ENCODE assay signal across 8 cellular contexts in the genomic region with DNA sequence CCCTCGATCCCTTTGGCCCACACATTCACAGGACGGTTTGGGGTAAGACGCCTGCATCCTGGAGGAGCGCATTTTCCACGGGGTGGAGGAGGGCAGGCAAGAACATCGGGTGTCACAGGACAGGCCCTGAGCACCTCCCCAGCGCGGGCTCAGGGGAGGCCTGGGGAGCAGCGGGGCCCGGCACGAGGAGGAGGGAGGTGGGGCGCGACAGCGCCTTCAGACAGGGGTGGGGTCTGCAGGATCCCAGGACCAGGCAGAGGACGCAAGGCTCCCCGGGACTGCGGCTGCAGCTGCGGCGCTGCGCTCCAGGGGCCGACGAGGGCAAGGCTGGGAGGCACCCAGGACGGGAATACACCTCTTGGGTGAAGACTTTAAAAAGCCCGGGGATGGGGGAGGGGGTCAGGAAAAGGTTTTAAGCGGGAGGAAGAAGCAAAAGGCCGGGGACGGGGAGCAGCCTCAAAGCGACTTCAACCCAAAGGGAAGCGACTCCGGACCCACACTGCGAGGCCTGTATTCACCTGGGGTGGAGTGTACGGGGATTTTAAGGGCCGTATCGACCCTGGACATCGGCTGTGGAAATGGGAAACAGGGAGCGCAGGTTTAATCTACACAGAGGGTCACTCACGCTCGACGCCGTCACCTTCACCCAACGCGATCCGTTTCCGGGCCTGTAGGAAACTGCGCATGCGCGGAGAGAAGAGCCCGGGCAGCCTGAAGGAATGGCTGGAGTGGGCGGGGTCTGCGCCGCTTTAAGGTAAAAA. TPM values are rescaled to one million over a fixed set of nuclear protein-coding genes. Genes with fewer than 3 reads are reported as not detected.
DNase-seq lines count a peak whose midpoint lies in the region; ATAC-seq and TF ChIP-seq lines count a peak whose summit lies in the region.

A gene (minus strand): TSS at position 680 of the 761 bp plus-strand sequence. CDS start 10,234 bp downstream, outside the sequence.

- peak within 1 kb of the TSS; percentile 71 for H3K4me3 Mint-ChIP-seq in Caco-2 (ENCODE audit: unreplicated experiment)
- H3K4me3 Mint-ChIP-seq in activated T-cell treated with anti-CD3 and anti-CD28 coated beads, Interleukin-2, amount 50 U/mL, for 72 hours: peak within 1 kb of the TSS; percentile 48 to 78

- H3K27me3 ChIP-seq in Caco-2 (replicated peaks; ENCODE audit: control insufficient read depth, insufficient read depth, low read length): no peaks in the 10 kb centered on the region
- no peaks in the 10 kb centered on the region for H3K27me3 ChIP-seq in muscle layer of colon (ENCODE audit: control insufficient read depth in 1 of 2, insufficient read depth in 2 of 2, low read length in 2 of 2)

- no peaks in the 10 kb centered on the region for H3K27me3 Mint-ChIP-seq in Caco-2 (ENCODE audit: insufficient read depth, unreplicated experiment)
- H3K27me3 Mint-ChIP-seq in activated T-cell treated with anti-CD3 and anti-CD28 coated beads, Interleukin-2, amount 50 U/mL, for 72 hours (ENCODE audit: low read depth): peaks cover 11% of the 10 kb centered on the region

- CTCF ChIA-PET in Caco-2 (lab: Charles Lee): no interaction called here

- ATAC-seq in activated T-cell treated with anti-CD3 and anti-CD28 coated beads, Interleukin-2, amount 50 U/mL, for 72 hours (replicated peaks in 1 of 2): peak; percentile 70 to 80

- H3K4me1 Mint-ChIP-seq in Caco-2 (ENCODE audit: low read depth, unreplicated experiment): peaks cover 13% of the 10 kb centered on the region
- H3K4me1 Mint-ChIP-seq in activated T-cell treated with anti-CD3 and anti-CD28 coated beads, Interleukin-2, amount 50 U/mL, for 72 hours (ENCODE audit: low read depth): peaks cover 24% of the 10 kb centered on the region

- H3K36me3 Mint-ChIP-seq in Caco-2 (ENCODE audit: insufficient read depth, unreplicated experiment): peaks cover 20% of the 10 kb centered on the region
- H3K36me3 Mint-ChIP-seq in activated T-cell treated with anti-CD3 and anti-CD28 coated beads, Interleukin-2, amount 50 U/mL, for 72 hours (ENCODE audit: insufficient read depth in 2 of 2): peaks cover 23 to 32% of the 10 kb centered on the region in 2 donors

- peaks cover 2% of the 10 kb centered on the region for H3K4me1 ChIP-seq in Caco-2
- H3K4me1 ChIP-seq in muscle layer of colon (ENCODE audit: insufficient read depth, low read length): peaks cover 11% of the 10 kb centered on the region

- peak within 1 kb of the TSS; percentile 56 for H3K27ac Mint-ChIP-seq in Caco-2 (ENCODE audit: unreplicated experiment)
- peak within 1 kb of the TSS; percentile 52 for H3K27ac Mint-ChIP-seq in activated T-cell treated with anti-CD3 and anti-CD28 coated beads, Interleukin-2, amount 50 U/mL, for 72 hours

- H3K36me3 ChIP-seq in Caco-2 (ENCODE audit: control insufficient read depth, insufficient read depth, low read length) (no peaks in the 10 kb centered on the region), muscle layer of colon (ENCODE audit: insufficient read depth, low read length) (no peaks in the 10 kb centered on the region)

- H3K9me3 Mint-ChIP-seq in Caco-2 (ENCODE audit: unreplicated experiment): peaks cover 19% of the 10 kb centered on the region
- peaks cover 20% of the 10 kb centered on the region in 2 donors for H3K9me3 Mint-ChIP-seq in activated T-cell treated with anti-CD3 and anti-CD28 coated beads, Interleukin-2, amount 50 U/mL, for 72 hours

- peak within 1 kb of the TSS; percentile 65 for H3K9ac ChIP-seq in muscle layer of colon (ENCODE audit: low read length)

- TF ChIP-seq CTCF in Caco-2 (IDR thresholded peaks at IDR 0.05; ENCODE audit: insufficient read depth in 1 of 2, low read depth in 1 of 2, low read length in 1 of 2, severe bottlenecking in 1 of 2, unreplicated experiment in 1 of 2): no peak

- POLR2A ChIA-PET in Caco-2 (lab: Charles Lee): no interaction called here

- H3K27ac ChIP-seq in muscle layer of colon (ENCODE audit: low read depth, low read length): peak within 1 kb of the TSS; percentile 63

- intact Hi-C loops in Caco-2 (cut with micrococcal nuclease; ENCODE audit: unreplicated experiment): loop anchor here (2.0 kb wide), 1 partner anchor 30 kb away; a partner anchor contains a TSS

- peak; percentile 90 to 93 for DNase-seq in Caco-2
- DNase-seq in NCI-H2171 treated with DMSO at 0.1 percent for 48 hours (lab: John Stamatoyannopoulos, UW): peak; percentile 63
- DNase-seq in activated T-cell treated with anti-CD3 and anti-CD28 coated beads, Interleukin-2, amount 50 U/mL, for 72 hours: peak; percentile 70 to 72
- peak; percentile 77 for DNase-seq in fibroblast of peridontal ligament (ENCODE audit: extremely low read depth)
- peak; percentile 4 for DNase-seq in stimulated activated CD8-positive, alpha-beta memory T cell treated with anti-CD3 and anti-CD28 coated beads, Interleukin-7, amount 100 ng/mL, for 24 hours (ENCODE audit: low read depth)
- DNase-seq in NCI-H446 treated with DMSO at 0.1 percent for 48 hours (lab: John Stamatoyannopoulos, UW): no peak
- DNase-seq in SIG-M5 treated with dmso at 0.1 percent for 504 hours (lab: John Stamatoyannopoulos, UW; ENCODE audit: unreplicated experiment): no peak

- peak within 1 kb of the TSS; percentile 64 for H3K4me3 ChIP-seq in Caco-2 (ENCODE audit: low read depth, low read length)
- peak within 1 kb of the TSS; percentile 67 to 77 for H3K4me3 ChIP-seq in muscle layer of colon (ENCODE audit: low read depth in 1 of 2, low read length in 2 of 2)

- TSS peak; percentile 63 for BruUV-seq in Caco-2 (replicated peaks; lab: Mats Ljungman, UMichigan)

- peaks cover 5% of the 10 kb centered on the region; the same call in 1 of the 2 replicates for H3K9me3 ChIP-seq in Caco-2
- no peaks in the 10 kb centered on the region for H3K9me3 ChIP-seq in muscle layer of colon (ENCODE audit: low read length)

RNA-seq across cellular contexts. Expression of the gene that starts here (rescaled TPM):
- total RNA-seq in Caco-2 (2022): 12.5 and 14.9 TPM in 2 replicates
- 1 to 10 TPM; 3.4 to 5.2 TPM for total RNA-seq in activated T-cell treated with anti-CD3 and anti-CD28 coated beads, Interleukin-2, amount 50 U/mL, for 72 hours

Comparison
In these comparisons a context has a peak if more than half of its experiments do, and no peak if none do; other contexts are left out.
1. DNase-seq: peak in Caco-2 (2 of 2), NCI-H2171 treated with DMSO at 0.1 percent for 48 hours (single experiment), activated T-cell treated with anti-CD3 and anti-CD28 coated beads, Interleukin-2, amount 50 U/mL, for 72 hours (2 of 2), fibroblast of peridontal ligament (single experiment) and stimulated activated CD8-positive, alpha-beta memory T cell treated with anti-CD3 and anti-CD28 coated beads, Interleukin-7, amount 100 ng/mL, for 24 hours (single experiment); none in NCI-H446 treated with DMSO at 0.1 percent for 48 hours (single experiment) and SIG-M5 treated with dmso at 0.1 percent for 504 hours (single experiment).